ENCODE assay signal across 9 cellular contexts in the genomic region with DNA sequence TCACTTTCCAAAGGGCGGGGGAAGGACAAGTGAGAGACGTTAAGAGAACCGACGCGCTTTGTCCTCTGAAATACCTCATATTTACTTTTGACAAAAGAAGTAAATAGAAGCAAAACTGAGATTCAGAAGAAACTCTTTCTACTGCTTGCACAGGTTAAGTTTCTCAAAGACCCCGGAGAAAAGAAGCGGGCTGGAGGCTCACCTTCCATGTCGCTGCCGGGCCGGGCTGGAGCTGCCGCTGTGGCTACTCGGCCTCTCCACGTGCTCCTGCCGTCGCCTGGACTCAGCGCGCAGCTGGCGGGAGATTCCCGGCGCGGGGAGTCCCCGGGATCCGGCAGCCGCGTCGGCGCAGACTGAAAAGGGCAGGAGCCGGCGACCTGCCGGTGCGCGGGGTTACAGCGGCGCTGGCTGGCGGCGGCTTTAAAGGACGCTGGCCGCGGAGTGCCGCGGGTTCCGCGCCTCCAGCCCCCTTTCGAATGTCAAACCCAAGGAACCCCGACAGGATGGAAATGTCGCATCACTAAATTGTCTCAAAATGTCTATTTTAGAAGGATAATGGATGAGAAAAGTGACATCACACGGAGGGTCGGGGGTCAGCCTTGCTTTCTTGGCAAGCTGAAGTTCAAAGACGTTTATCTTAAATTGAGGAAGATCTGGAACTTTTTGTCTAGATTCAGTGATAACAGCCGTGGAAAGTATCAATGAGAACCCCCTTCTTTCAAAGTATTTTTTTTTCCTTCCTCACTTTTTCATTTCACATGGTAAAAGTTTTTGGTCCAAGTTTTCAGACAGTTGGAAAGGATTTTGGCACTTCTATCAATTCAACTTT. TPM values are rescaled to one million over a fixed set of nuclear protein-coding genes. Genes with fewer than 3 reads are reported as not detected.
A peak's percentile ranks its signal among the peaks of the same experiment; 100 is the strongest.
DNase-seq lines count a peak whose midpoint lies in the region; ATAC-seq and TF ChIP-seq lines count a peak whose summit lies in the region.
"Had no signal": no experiment of that assay in that cellular context is flagged by ENCODE, and none has a peak within 500 bp of the region (broad histone marks: within the 10 kb centered on the region; RNA-seq: fewer than 3 reads in every experiment).

A gene (minus strand): TSS at position 395 of the 829 bp plus-strand sequence. CDS start 186 bp downstream, at position 209.

- H3K36me3 ChIP-seq in left ventricle myocardium inferior (no peaks in the 10 kb centered on the region), smooth muscle cell (ENCODE audit: low read depth) (no peaks in the 10 kb centered on the region)

- no peak within 1 kb of the TSS for H3K9ac ChIP-seq in smooth muscle cell (ENCODE audit: low read depth)

- peak within 1 kb of the TSS; percentile 87 for H3K4me2 ChIP-seq in smooth muscle cell

- H3K4me1 ChIP-seq in left ventricle myocardium inferior (peaks cover 10% of the 10 kb centered on the region), smooth muscle cell (ENCODE audit: low read depth) (peaks cover 7% of the 10 kb centered on the region)

- intact Hi-C loops in left ventricle myocardium inferior (cut with micrococcal nuclease), result no loop called here

- no peak within 1 kb of the TSS for H3K27ac ChIP-seq in left ventricle myocardium inferior (replicated peaks)
- no peak within 1 kb of the TSS for H3K27ac ChIP-seq in smooth muscle cell (ENCODE audit: low read depth)

- H3K79me2 ChIP-seq in smooth muscle cell (ENCODE audit: low read depth), result no peaks in the 10 kb centered on the region

- H2AFZ ChIP-seq in smooth muscle cell (ENCODE audit: low read depth), result peak within 1 kb of the TSS; percentile 64

- H3K9me3 ChIP-seq in left ventricle myocardium inferior (replicated peaks) (no peaks in the 10 kb centered on the region), smooth muscle cell (replicated peaks; ENCODE audit: low read depth) (no peaks in the 10 kb centered on the region)

- H3F3A ChIP-seq in smooth muscle cell (ENCODE audit: low read depth), result no peaks in the 10 kb centered on the region

- DNase-seq in NCI-H146 (lab: John Stamatoyannopoulos, UW), result peak; percentile 31
- no peak for DNase-seq in NCI-H146 treated with DMSO at 0.1 percent for 48 hours (lab: John Stamatoyannopoulos, UW; ENCODE audit: unreplicated experiment)
- DNase-seq in RKO (ENCODE audit: low spot score), result peak; percentile 74
- peak; percentile 66 for DNase-seq in activated effector memory CD4-positive, alpha-beta T cell treated with Interleukin-2 at 50 U/mL for 16 hours
- DNase-seq in left ventricle myocardium inferior, result peak; percentile 21
- peak; percentile 15 for DNase-seq in smooth muscle cell (lab: John Stamatoyannopoulos, UW; ENCODE audit: unreplicated experiment)

- H4K20me1 ChIP-seq in smooth muscle cell (ENCODE audit: low read depth), result no peaks in the 10 kb centered on the region

- peak; percentile 46 for ATAC-seq in HG03432 (IDR thresholded peaks at IDR 0.05; ENCODE audit: unreplicated experiment)
- no peak for ATAC-seq in GM18858 (IDR thresholded peaks at IDR 0.05; ENCODE audit: unreplicated experiment)

- H3K4me3 ChIP-seq in left ventricle myocardium inferior (peak within 1 kb of the TSS; percentile 33), smooth muscle cell (peak within 1 kb of the TSS; percentile 38)

- peaks cover 99% of the 10 kb centered on the region for H3K27me3 ChIP-seq in left ventricle myocardium inferior (ENCODE audit: low read depth)
- H3K27me3 ChIP-seq in smooth muscle cell (ENCODE audit: low read depth), result peaks cover 72% of the 10 kb centered on the region

- TF ChIP-seq CTCF in left ventricle myocardium inferior (IDR thresholded peaks at IDR 0.05; ENCODE audit: borderline replicate concordance) (peak; percentile 29), smooth muscle cell (IDR thresholded peaks at IDR 0.05; ENCODE audit: borderline replicate concordance, insufficient read depth, poor library complexity, severe bottlenecking) (no peak)

- WGBS in smooth muscle cell (ENCODE audit: low lambda C conversion rate), result 11% methylated on average over 50 of the region's 50 CpGs

RNA-seq across cellular contexts. Expression of the gene that starts here (rescaled TPM):
- total RNA-seq in left ventricle myocardium inferior (0.16 TPM), smooth muscle cell (under 0.01 and 0.40 TPM in 2 replicates)
- not detected in 2 replicates for polyA plus RNA-seq in smooth muscle cell
- total RNA-seq: pulmonary artery endothelial cell had no signal

Comparison
In these comparisons a context has a peak if more than half of its experiments do, and no peak if none do; other contexts are left out.
1. Peak in DNase-seq and H3K4me3 ChIP-seq in left ventricle myocardium inferior; RNA of the gene not detected or under 1 TPM.
2. Peak in DNase-seq, H3K4me3 ChIP-seq and H3K4me2 ChIP-seq in smooth muscle cell; RNA of the gene not detected or under 1 TPM.